12 cellular contexts compared by ENCODE assay signal in genomic region chr4:78737020-78737419, GRCh38.
A peak's percentile ranks its signal among the peaks of the same experiment; 100 is the strongest.
DNase-seq lines count a peak whose midpoint lies in the region; ATAC-seq lines count a peak whose summit lies in the region.
"Had no signal": no experiment of that assay in that cellular context is flagged by ENCODE, and none has a peak within 500 bp of the region (broad histone marks: within the 10 kb centered on the region; RNA-seq: fewer than 3 reads in every experiment).

No MANE protein-coding gene starts in this region.

- H3K4me3 Mint-ChIP-seq in stimulated activated effector memory CD8-positive, alpha-beta T cell treated with anti-CD3 and anti-CD28 coated beads, Interleukin-12 subunit alpha, Interleukin-12 subunit beta, amount 100 ng/mL, for 72 hours: no peak overlapping the region
- H3K4me3 Mint-ChIP-seq: activated CD8-positive, alpha-beta T cell treated with anti-CD3 and anti-CD28 coated beads for 36 hours; activated naive CD4-positive, alpha-beta T cell treated with anti-CD3 and anti-CD28 coated beads, Interleukin-2, amount 50 U/mL, for 24 hours had no signal

- no peaks in the 10 kb centered on the region for H3K9me3 Mint-ChIP-seq in stimulated activated effector memory CD8-positive, alpha-beta T cell treated with anti-CD3 and anti-CD28 coated beads, Interleukin-12 subunit alpha, Interleukin-12 subunit beta, amount 100 ng/mL, for 72 hours
- H3K9me3 Mint-ChIP-seq: activated CD8-positive, alpha-beta T cell treated with anti-CD3 and anti-CD28 coated beads for 36 hours; activated naive CD4-positive, alpha-beta T cell treated with anti-CD3 and anti-CD28 coated beads, Interleukin-2, amount 50 U/mL, for 24 hours had no signal

- no peaks in the 10 kb centered on the region for H3K36me3 Mint-ChIP-seq in stimulated activated effector memory CD8-positive, alpha-beta T cell treated with anti-CD3 and anti-CD28 coated beads, Interleukin-12 subunit alpha, Interleukin-12 subunit beta, amount 100 ng/mL, for 72 hours
- H3K36me3 Mint-ChIP-seq: activated naive CD4-positive, alpha-beta T cell treated with anti-CD3 and anti-CD28 coated beads, Interleukin-2, amount 50 U/mL, for 24 hours had no signal

- peaks cover 6% of the 10 kb centered on the region for H3K4me1 Mint-ChIP-seq in stimulated activated effector memory CD8-positive, alpha-beta T cell treated with anti-CD3 and anti-CD28 coated beads, Interleukin-12 subunit alpha, Interleukin-12 subunit beta, amount 100 ng/mL, for 72 hours

- H3K27ac Mint-ChIP-seq in stimulated activated effector memory CD8-positive, alpha-beta T cell treated with anti-CD3 and anti-CD28 coated beads, Interleukin-12 subunit alpha, Interleukin-12 subunit beta, amount 100 ng/mL, for 72 hours: peak overlapping the region; percentile 51
- H3K27ac Mint-ChIP-seq: activated CD8-positive, alpha-beta T cell treated with anti-CD3 and anti-CD28 coated beads for 36 hours; activated naive CD4-positive, alpha-beta T cell treated with anti-CD3 and anti-CD28 coated beads, Interleukin-2, amount 50 U/mL, for 24 hours had no signal

- no peak for DNase-seq in stimulated activated effector memory CD8-positive, alpha-beta T cell treated with anti-CD3 and anti-CD28 coated beads, Interleukin-12 subunit alpha, Interleukin-12 subunit beta, amount 100 ng/mL, for 72 hours (ENCODE audit: low spot score in 2 of 2)
- no peak for DNase-seq in iPS-NIHi7 (ENCODE audit: extremely low spot score)
- DNase-seq in NK-92 (lab: John Stamatoyannopoulos, UW; ENCODE audit: unreplicated experiment): no peak
- no peak for DNase-seq in anterior cingulate cortex (lab: John Stamatoyannopoulos, UW)
- no peak for DNase-seq in NCI-H2171 (lab: John Stamatoyannopoulos, UW)
- DNase-seq: activated CD8-positive, alpha-beta T cell treated with anti-CD3 and anti-CD28 coated beads for 36 hours; Caco-2; right lobe of liver had no signal

- ATAC-seq in GM18868 (IDR thresholded peaks at IDR 0.05; ENCODE audit: unreplicated experiment) (peak; percentile 37), HG02610 (IDR thresholded peaks at IDR 0.05; ENCODE audit: unreplicated experiment) (peak; percentile 45), HG03521 (IDR thresholded peaks at IDR 0.05; ENCODE audit: unreplicated experiment) (peak; percentile 70)
- no peak for ATAC-seq in stimulated activated effector memory CD8-positive, alpha-beta T cell treated with anti-CD3 and anti-CD28 coated beads, Interleukin-12 subunit alpha, Interleukin-12 subunit beta, amount 100 ng/mL, for 72 hours
- ATAC-seq: activated CD8-positive, alpha-beta T cell treated with anti-CD3 and anti-CD28 coated beads for 36 hours; right lobe of liver had no signal
